Comparison of ENCODE assay signal across 8 cellular contexts in genomic region chr7:133230591-133231194, GRCh38. TPM values are rescaled to one million over a fixed set of nuclear protein-coding genes. Genes with fewer than 3 reads are reported as not detected.
DNase-seq lines count a peak whose midpoint lies in the region; ATAC-seq and TF ChIP-seq lines count a peak whose summit lies in the region.

No MANE protein-coding gene starts in this region.

- H3K23ac ChIP-seq in mesendoderm (ENCODE audit: low read length) = no peak overlapping the region

- H3K4me1 ChIP-seq in mesendoderm (ENCODE audit: control insufficient read depth, low read depth, low read length) (no peaks in the 10 kb centered on the region), thoracic aorta (ENCODE audit: control insufficient read depth in 1 of 2, low read depth in 2 of 2) (no peaks in the 10 kb centered on the region)

- H3K56ac ChIP-seq in mesendoderm (ENCODE audit: low read length) = no peak overlapping the region

- H4K8ac ChIP-seq in mesendoderm (ENCODE audit: low read depth, low read length) = no peak overlapping the region

- WGBS in mesendoderm (ENCODE audit: extremely low coverage, insufficient coverage, low lambda C conversion rate) = no CpG with 5 or more reads among the region's 5 CpGs

- no peak overlapping the region for H2AK5ac ChIP-seq in mesendoderm (ENCODE audit: low read length)

- peak; percentile 57 for TF ChIP-seq CTCF in thoracic aorta (IDR thresholded peaks at IDR 0.05)

- peak; percentile 29 for DNase-seq in activated naive CD4-positive, alpha-beta T cell treated with Interleukin-2 at 50 U/mL for 16 hours
- no peak for DNase-seq in activated naive CD4-positive, alpha-beta T cell (lab: John Stamatoyannopoulos, UW)
- peak; percentile 29 for DNase-seq in NCI-H1048 (lab: John Stamatoyannopoulos, UW)
- DNase-seq in T-helper 1 cell = peak in 3 of 5 donors; percentile 10 to 34 (median 34)
- DNase-seq in dermis blood vessel endothelial cell = peak; percentile 82
- peak; percentile 56 for DNase-seq in mesendoderm
- no peak for DNase-seq in thoracic aorta (ENCODE audit: low spot score)
- no peak for DNase-seq in UCSD-AML1 (lab: John Stamatoyannopoulos, UW; ENCODE audit: unreplicated experiment)

- no peaks in the 10 kb centered on the region for H3K79me1 ChIP-seq in mesendoderm (ENCODE audit: low read length)

- no peak overlapping the region for H4K5ac ChIP-seq in mesendoderm (ENCODE audit: low read length)

- no peak overlapping the region for H3K4me2 ChIP-seq in mesendoderm (ENCODE audit: low read length)

- H2BK15ac ChIP-seq in mesendoderm (replicated peaks; ENCODE audit: low read depth) = no peak overlapping the region

- no peak overlapping the region for H3K27ac ChIP-seq in mesendoderm (ENCODE audit: low read depth, low read length)
- H3K27ac ChIP-seq in thoracic aorta = no peak overlapping the region

- H3K9me3 ChIP-seq in thoracic aorta = no peaks in the 10 kb centered on the region

- H3K4ac ChIP-seq in mesendoderm (ENCODE audit: low read depth, low read length) = no peak overlapping the region

- H3K27me3 ChIP-seq in mesendoderm (ENCODE audit: insufficient read depth, low read length, poor library complexity) = no peaks in the 10 kb centered on the region
- H3K27me3 ChIP-seq in thoracic aorta (replicated peaks; ENCODE audit: insufficient read depth) = no peaks in the 10 kb centered on the region

- H3K79me2 ChIP-seq in mesendoderm (ENCODE audit: control insufficient read depth, insufficient read depth, low read length) = no peaks in the 10 kb centered on the region

- H2BK5ac ChIP-seq in mesendoderm (ENCODE audit: low read length) = no peak overlapping the region

- no peak overlapping the region for H3K9ac ChIP-seq in mesendoderm (ENCODE audit: low read length)

- no peaks in the 10 kb centered on the region for H3K36me3 ChIP-seq in mesendoderm (ENCODE audit: control insufficient read depth, insufficient read depth, low read length)
- H3K36me3 ChIP-seq in thoracic aorta = no peaks in the 10 kb centered on the region

- H2BK120ac ChIP-seq in mesendoderm (ENCODE audit: low read depth, low read length) = no peak overlapping the region

- H3K18ac ChIP-seq in mesendoderm (ENCODE audit: low read length) = no peak overlapping the region

- no peak for ATAC-seq in thoracic aorta (ENCODE audit: insufficient number of reproducible peaks, low FRiP score, low read depth)

- H3K4me3 ChIP-seq in mesendoderm (ENCODE audit: low read length) = no peak overlapping the region
- H3K4me3 ChIP-seq in thoracic aorta = no peak overlapping the region

RNA-seq across cellular contexts. Expression of gene EXOC4, which starts 22.2 kb away (rescaled TPM):
- total RNA-seq in dermis blood vessel endothelial cell (112 and 140 TPM in 2 replicates), thoracic aorta (10 to 100 TPM; 65.3 to 72.8 TPM)
- polyA plus RNA-seq in mesendoderm (2013, experiment 1 of 2) = 27.6 TPM
- polyA plus RNA-seq in mesendoderm (2013, experiment 2 of 2) = 28.5 TPM

Comparison
In these comparisons a context has a peak if more than half of its experiments do, and no peak if none do; other contexts are left out.
1. DNase-seq: peak in activated naive CD4-positive, alpha-beta T cell treated with Interleukin-2 at 50 U/mL for 16 hours (single experiment), NCI-H1048 (single experiment), T-helper 1 cell (3 of 5), dermis blood vessel endothelial cell (single experiment) and mesendoderm (single experiment); none in activated naive CD4-positive, alpha-beta T cell (0 of 4), thoracic aorta (single experiment) and UCSD-AML1 (single experiment).